Comparison of ENCODE assay signal across 26 cellular contexts in genomic region chr16:88805887-88806393, GRCh38. TPM values are rescaled to one million over a fixed set of nuclear protein-coding genes. Genes with fewer than 3 reads are reported as not detected.
DNase-seq lines count a peak whose midpoint lies in the region; ATAC-seq and TF ChIP-seq lines count a peak whose summit lies in the region.
"Had no signal": no experiment of that assay in that cellular context is flagged by ENCODE, and none has a peak within 500 bp of the region (broad histone marks: within the 10 kb centered on the region; RNA-seq: fewer than 3 reads in every experiment).

No MANE protein-coding gene starts in this region.

- intact Hi-C loops in activated CD4-positive, alpha-beta T cell treated with anti-CD3 and anti-CD28 coated beads for 36 hours (cut with DNase I, micrococcal nuclease), result no loop called here
- intact Hi-C loops in IMR-90 (cut with micrococcal nuclease), result no loop called here
- intact Hi-C loops in activated T-helper 2 cell treated with anti-CD3 and anti-CD28 coated beads, Interferon-gamma antibody, Interleukin-2, Interleukin-4, amounts not matched to agents 10 μg/mL and 5 μg/mL and 100 μg/mL, durations not matched to agents 14 hours and 24 hours and 36 hours (cut with micrococcal nuclease), result no loop called here
- intact Hi-C loops in sciatic nerve (cut with DNase I), result no loop called here
- intact Hi-C loops in left lung (cut with DNase I), result no loop called here
- intact Hi-C loops in Right ventricle myocardium inferior (cut with DNase I), result no loop called here

- H3K4me2 ChIP-seq in IMR-90 (ENCODE audit: low read depth, low read length) (no peak overlapping the region), trophoblast cell (ENCODE audit: low read length) (no peak overlapping the region)
- H3K4me2 ChIP-seq: smooth muscle cell had no signal

- H3K4me1 ChIP-seq in IMR-90 (ENCODE audit: control insufficient read depth, insufficient read depth, low read length), result peaks cover 19% of the 10 kb centered on the region
- H3K4me1 ChIP-seq in trophoblast cell (ENCODE audit: control insufficient read depth in 1 of 2, insufficient read depth in 2 of 2, low read length in 2 of 2), result peaks cover 15 to 25% of the 10 kb centered on the region in 2 experiments
- H3K4me1 ChIP-seq in left lung, result peaks cover 16 to 48% of the 10 kb centered on the region in 2 donors

- in situ Hi-C loops in IMR-90 (cut with MboI; ENCODE audit: low sequenced_read_pairs), result no loop called here

- peaks cover 24% of the 10 kb centered on the region for H3K4me1 Mint-ChIP-seq in activated CD4-positive, alpha-beta T cell treated with anti-CD3 and anti-CD28 coated beads for 36 hours
- peaks cover 13% of the 10 kb centered on the region for H3K4me1 Mint-ChIP-seq in activated T-helper 2 cell treated with anti-CD3 and anti-CD28 coated beads, Interferon-gamma antibody, Interleukin-2, Interleukin-4, amounts not matched to agents 10 μg/mL and 5 μg/mL and 100 μg/mL, durations not matched to agents 14 hours and 24 hours and 36 hours (ENCODE audit: low read depth)
- H3K4me1 Mint-ChIP-seq: nephron had no signal

- H3K36me3 ChIP-seq in IMR-90 (ENCODE audit: control insufficient read depth, insufficient read depth, low read length), result peaks cover 19% of the 10 kb centered on the region
- peaks cover 51% of the 10 kb centered on the region in 2 experiments for H3K36me3 ChIP-seq in trophoblast cell (ENCODE audit: control insufficient read depth in 1 of 2, insufficient read depth in 2 of 2, low read length in 2 of 2)
- H3K36me3 ChIP-seq in left lung, result peaks cover 0 to 32% of the 10 kb centered on the region in 2 donors
- H3K36me3 ChIP-seq: prostate gland had no signal

- H3K4me3 Mint-ChIP-seq in activated CD4-positive, alpha-beta T cell treated with anti-CD3 and anti-CD28 coated beads for 36 hours, result peak overlapping the region; percentile 15
- peak overlapping the region; percentile 45 for H3K4me3 Mint-ChIP-seq in activated T-helper 2 cell treated with anti-CD3 and anti-CD28 coated beads, Interferon-gamma antibody, Interleukin-2, Interleukin-4, amounts not matched to agents 10 μg/mL and 5 μg/mL and 100 μg/mL, durations not matched to agents 14 hours and 24 hours and 36 hours (ENCODE audit: low read depth)
- H3K4me3 Mint-ChIP-seq: activated naive CD4-positive, alpha-beta T cell treated with anti-CD3 and anti-CD28 coated beads, Interleukin-2, amount 50 U/mL, for 24 hours; brain; CD14-positive monocyte had no signal

- POLR2A ChIA-PET in activated CD4-positive, alpha-beta T cell treated with anti-CD3 and anti-CD28 coated beads for 36 hours (lab: Charles Lee), result no interaction called here
- POLR2A ChIA-PET in IMR-90 (lab: Charles Lee; ENCODE audit: unreplicated experiment), result no interaction called here

- WGBS in IMR-90 (ENCODE audit: extremely low coverage in 2 of 2, insufficient read length in 1 of 2), 2 experiments, result 94% methylated on average over 16 of the region's 21 CpGs; no CpG with 5 or more reads in 1 of the 2 experiments
- no CpG with 5 or more reads among the region's 21 CpGs for WGBS in trophoblast cell (ENCODE audit: extremely low coverage, insufficient coverage, insufficient read length)

- BruUV-seq in IMR-90 (replicated peaks; lab: Mats Ljungman, UMichigan), result no TSS peak

- H3K27ac ChIP-seq in IMR-90 (ENCODE audit: insufficient read depth, low read length) (no peak overlapping the region), trophoblast cell (ENCODE audit: low read depth, low read length) (no peak overlapping the region), left lung (no peak overlapping the region)
- H3K27ac ChIP-seq: prostate gland, SJCRH30 had no signal

- no peak for TF ChIP-seq RAD21 in IMR-90 (IDR thresholded peaks at IDR 0.05; ENCODE audit: low read length)

- H2BK120ac ChIP-seq in IMR-90 (ENCODE audit: low read depth, low read length) (no peak overlapping the region), trophoblast cell (ENCODE audit: insufficient read depth, low read length, poor library complexity) (no peak overlapping the region)

- H3K9me3 ChIP-seq in IMR-90 (ENCODE audit: control insufficient read depth, insufficient read depth, low read length) (no peaks in the 10 kb centered on the region), trophoblast cell (ENCODE audit: insufficient read depth, low read depth, low read length) (no peaks in the 10 kb centered on the region), left lung (no peaks in the 10 kb centered on the region)
- H3K9me3 ChIP-seq: prostate gland, SJCRH30 had no signal

- H4K8ac ChIP-seq in IMR-90 (ENCODE audit: low read depth in 2 of 2, low read length in 2 of 2) (no peak overlapping the region), trophoblast cell (ENCODE audit: low read depth, low read length) (no peak overlapping the region)

- H3K9me1 ChIP-seq in IMR-90 (ENCODE audit: insufficient read depth, low read length), result no peaks in the 10 kb centered on the region; the same call in 1 of the 2 replicates

- H4K91ac ChIP-seq in IMR-90 (ENCODE audit: insufficient read depth, low read depth, low read length) (no peak overlapping the region), trophoblast cell (ENCODE audit: low read depth, low read length) (no peak overlapping the region)

- peaks cover 20% of the 10 kb centered on the region for H4K20me1 ChIP-seq in IMR-90 (ENCODE audit: insufficient read depth, low read length)

- no peak overlapping the region for H3K18ac ChIP-seq in IMR-90 (ENCODE audit: low read depth, low read length)
- no peak overlapping the region for H3K18ac ChIP-seq in trophoblast cell (ENCODE audit: low read length)

- H3K9me3 Mint-ChIP-seq in activated CD4-positive, alpha-beta T cell treated with anti-CD3 and anti-CD28 coated beads for 36 hours (ENCODE audit: low read depth), result no peaks in the 10 kb centered on the region
- H3K9me3 Mint-ChIP-seq in activated T-helper 2 cell treated with anti-CD3 and anti-CD28 coated beads, Interferon-gamma antibody, Interleukin-2, Interleukin-4, amounts not matched to agents 10 μg/mL and 5 μg/mL and 100 μg/mL, durations not matched to agents 14 hours and 24 hours and 36 hours, result no peaks in the 10 kb centered on the region
- H3K9me3 Mint-ChIP-seq: activated naive CD4-positive, alpha-beta T cell treated with anti-CD3 and anti-CD28 coated beads, Interleukin-2, amount 50 U/mL, for 24 hours; brain; nephron had no signal

- H3K9ac ChIP-seq in IMR-90 (ENCODE audit: low read depth, low read length), result no peak overlapping the region
- H3K9ac ChIP-seq in trophoblast cell (ENCODE audit: low read length), result peak overlapping the region; percentile 17

- peak overlapping the region; percentile 26; the same call in 1 of the 2 replicates for H2AK5ac ChIP-seq in IMR-90 (ENCODE audit: low read depth, low read length)
- no peak overlapping the region for H2AK5ac ChIP-seq in trophoblast cell (ENCODE audit: low read length)

- no peak for ATAC-seq in activated CD4-positive, alpha-beta T cell treated with anti-CD3 and anti-CD28 coated beads for 36 hours
- no peak for ATAC-seq in IMR-90 (ENCODE audit: low read depth)
- no peak for ATAC-seq in sciatic nerve
- no peak for ATAC-seq in left lung
- ATAC-seq in Right ventricle myocardium inferior, result no peak
- ATAC-seq: activated CD4-positive, CD25-positive, alpha-beta regulatory T cell treated with anti-CD3 and anti-CD28 coated beads, Interleukin-2, amount 50 U/mL, for 24 hours had no signal

- DNase-seq in activated CD4-positive, alpha-beta T cell treated with anti-CD3 and anti-CD28 coated beads for 36 hours, result no peak
- no peak for DNase-seq in activated CD4-positive, alpha-beta T cell treated with anti-CD3 and anti-CD28 coated beads for 4 hours
- DNase-seq in IMR-90 (no peak), trophoblast cell (no peak), sciatic nerve (ENCODE audit: low spot score) (no peak), left lung (no peak), Right ventricle myocardium inferior (ENCODE audit: missing footprints) (no peak)
- no peak for DNase-seq in activated T-helper 2 cell treated with anti-CD3 and anti-CD28 coated beads, Interferon-gamma antibody, Interleukin-2, Interleukin-4, amounts not matched to agents 10 μg/mL and 5 μg/mL and 100 μg/mL, durations not matched to agents 14 hours and 24 hours and 36 hours (ENCODE audit: low spot score)
- DNase-seq: cortex of kidney; DMS53; hypothalamus; KG1; NCI-H1092 treated with DMSO at 0.1 percent for 48 hours; NCI-H2081 treated with DMSO at 0.1 percent for 48 hours; NCI-H510A treated with DMSO at 0.1 percent for 48 hours; OCI-M1; SJCRH30; stimulated activated CD8-positive, alpha-beta memory T cell treated with anti-CD3 and anti-CD28 coated beads, Interleukin-4, amount 100 ng/mL, for 48 hours; T-helper 9 cell had no signal

- H3K27me3 Mint-ChIP-seq in activated CD4-positive, alpha-beta T cell treated with anti-CD3 and anti-CD28 coated beads for 36 hours, result no peaks in the 10 kb centered on the region
- no peaks in the 10 kb centered on the region for H3K27me3 Mint-ChIP-seq in activated T-helper 2 cell treated with anti-CD3 and anti-CD28 coated beads, Interferon-gamma antibody, Interleukin-2, Interleukin-4, amounts not matched to agents 10 μg/mL and 5 μg/mL and 100 μg/mL, durations not matched to agents 14 hours and 24 hours and 36 hours (ENCODE audit: low read depth)
- H3K27me3 Mint-ChIP-seq: activated naive CD4-positive, alpha-beta T cell treated with anti-CD3 and anti-CD28 coated beads, Interleukin-2, amount 50 U/mL, for 24 hours; brain had no signal

- peaks cover 58% of the 10 kb centered on the region for H3K36me3 Mint-ChIP-seq in activated CD4-positive, alpha-beta T cell treated with anti-CD3 and anti-CD28 coated beads for 36 hours (ENCODE audit: low read depth)
- peaks cover 55% of the 10 kb centered on the region for H3K36me3 Mint-ChIP-seq in activated T-helper 2 cell treated with anti-CD3 and anti-CD28 coated beads, Interferon-gamma antibody, Interleukin-2, Interleukin-4, amounts not matched to agents 10 μg/mL and 5 μg/mL and 100 μg/mL, durations not matched to agents 14 hours and 24 hours and 36 hours (ENCODE audit: low read depth)
- H3K36me3 Mint-ChIP-seq: activated naive CD4-positive, alpha-beta T cell treated with anti-CD3 and anti-CD28 coated beads, Interleukin-2, amount 50 U/mL, for 24 hours; brain had no signal

- H2BK12ac ChIP-seq in trophoblast cell (ENCODE audit: low read length), result no peak overlapping the region

- H2BK20ac ChIP-seq in IMR-90 (ENCODE audit: low read depth, low read length), result no peak overlapping the region

- H4K12ac ChIP-seq in trophoblast cell (ENCODE audit: low read depth, low read length), result no peak overlapping the region

- H3K23ac ChIP-seq in IMR-90 (ENCODE audit: low read depth, low read length) (no peak overlapping the region), trophoblast cell (ENCODE audit: low read length) (no peak overlapping the region)

- CTCF ChIA-PET in activated CD4-positive, alpha-beta T cell treated with anti-CD3 and anti-CD28 coated beads for 36 hours (lab: Charles Lee), result interaction anchor here (1.2 kb wide), 1 partner anchor 68 kb away, joined by 4 read pairs; no protein-coding TSS in a partner anchor
- CTCF ChIA-PET in IMR-90 (lab: Yijun Ruan, JAX), result no interaction called here

- dilution Hi-C loops in IMR-90 (cut with HindIII; ENCODE audit: low sequenced_read_pairs, unreplicated experiment), result no loop called here

- H4K5ac ChIP-seq in IMR-90 (ENCODE audit: low read depth, low read length), result no peak overlapping the region

- H2BK5ac ChIP-seq in IMR-90 (ENCODE audit: low read depth, low read length, poor library complexity, severe bottlenecking), result no peak overlapping the region
- H2BK5ac ChIP-seq in trophoblast cell (ENCODE audit: low read depth, low read length, poor library complexity), result no peak overlapping the region

- H3K79me1 ChIP-seq in IMR-90 (ENCODE audit: low read depth in 1 of 2, low read length in 2 of 2) (peaks cover 11 to 57% of the 10 kb centered on the region in 2 experiments; a peak in 3 of 4 replicates), trophoblast cell (ENCODE audit: low read length) (peaks cover 9% of the 10 kb centered on the region)

- H3K56ac ChIP-seq in IMR-90 (ENCODE audit: extremely low read depth, insufficient read depth, low read length), result no peak overlapping the region

- H3K14ac ChIP-seq in IMR-90 (replicated peaks; ENCODE audit: low read depth, low read length), result no peak overlapping the region
- no peak overlapping the region for H3K14ac ChIP-seq in trophoblast cell (ENCODE audit: low read length)

- H3K27me3 ChIP-seq in IMR-90 (ENCODE audit: control insufficient read depth, insufficient read depth, low read length) (no peaks in the 10 kb centered on the region), trophoblast cell (ENCODE audit: insufficient read depth, low read length) (no peaks in the 10 kb centered on the region), left lung (peaks cover 0 to 8% of the 10 kb centered on the region in 2 donors)
- H3K27me3 ChIP-seq: SJCRH30 had no signal

- H3K4me3 ChIP-seq in IMR-90 (ENCODE audit: insufficient read depth, low read depth, low read length), result no peak overlapping the region
- peak overlapping the region; percentile 43 for H3K4me3 ChIP-seq in trophoblast cell (ENCODE audit: low read depth, low read length)
- no peak overlapping the region for H3K4me3 ChIP-seq in left lung
- H3K4me3 ChIP-seq: prostate gland, SJCRH30, smooth muscle cell had no signal

- H2BK15ac ChIP-seq in IMR-90 (ENCODE audit: low read depth, low read length), result no peak overlapping the region

- H3K4ac ChIP-seq in IMR-90 (ENCODE audit: low read depth, low read length) (no peak overlapping the region), trophoblast cell (ENCODE audit: low read depth, low read length) (no peak overlapping the region)

- H2AK9ac ChIP-seq in IMR-90 (replicated peaks; ENCODE audit: low read depth, low read length, poor library complexity), result peak overlapping the region; percentile 65

- no peak overlapping the region for H3K27ac Mint-ChIP-seq in activated CD4-positive, alpha-beta T cell treated with anti-CD3 and anti-CD28 coated beads for 36 hours
- H3K27ac Mint-ChIP-seq in activated T-helper 2 cell treated with anti-CD3 and anti-CD28 coated beads, Interferon-gamma antibody, Interleukin-2, Interleukin-4, amounts not matched to agents 10 μg/mL and 5 μg/mL and 100 μg/mL, durations not matched to agents 14 hours and 24 hours and 36 hours, result no peak overlapping the region
- H3K27ac Mint-ChIP-seq: CD14-positive monocyte, nephron had no signal

- no peak for TF ChIP-seq CTCF in IMR-90 (conservative IDR thresholded peaks at IDR 0.05; ENCODE audit: low read depth, low read length)
- TF ChIP-seq CTCF in left lung (IDR thresholded peaks at IDR 0.05), result no peak

- TF ChIP-seq POLR2A in IMR-90 (IDR thresholded peaks at IDR 0.05; ENCODE audit: low read depth, low read length), result no peak

- H3K79me2 ChIP-seq in trophoblast cell (ENCODE audit: control insufficient read depth, insufficient read depth, low read length, poor library complexity), result peaks cover 9% of the 10 kb centered on the region

- H2AFZ ChIP-seq in IMR-90 (replicated peaks; ENCODE audit: low read length, poor library complexity), result peak overlapping the region; percentile 46
- no peak overlapping the region for H2AFZ ChIP-seq in trophoblast cell (ENCODE audit: insufficient read depth, low read length, poor library complexity)

RNA-seq across cellular contexts. Expression of gene CDT1, which starts 2.4 kb away (rescaled TPM):
- 100 to 1,000 TPM; 136 to 182 TPM for total RNA-seq in activated CD4-positive, alpha-beta T cell treated with anti-CD3 and anti-CD28 coated beads for 36 hours
- total RNA-seq in IMR-90 (2012; rRNA removed), result 3.2 and 4.7 TPM in 2 replicates
- 11.8 and 13.2 TPM in 2 replicates for polyA plus RNA-seq in IMR-90 (2012; rRNA removed)
- 6.8 and 10.7 TPM in 2 replicates for polyA plus RNA-seq in IMR-90 (2012; cell fraction: cytosol; rRNA removed)
- polyA plus RNA-seq in IMR-90 (2012; cell fraction: nucleus; rRNA removed; ENCODE audit: low replicate concordance), result 4.7 and 22.2 TPM in 2 replicates
- 79.9 and 90.9 TPM in 2 replicates for total RNA-seq in activated T-helper 2 cell treated with anti-CD3 and anti-CD28 coated beads, Interferon-gamma antibody, Interleukin-2, Interleukin-4, amounts not matched to agents 10 μg/mL and 5 μg/mL and 100 μg/mL, durations not matched to agents 14 hours and 24 hours and 36 hours
- polyA plus RNA-seq in trophoblast cell (2013), result 19.4 and 19.8 TPM in 2 replicates
- 0.76 TPM for total RNA-seq in sciatic nerve
- 10 to 100 TPM in 1 of 2 donors, 1 to 10 TPM in 1; 9.3 to 14.5 TPM for total RNA-seq in left lung
- 0.65 TPM for total RNA-seq in Right ventricle myocardium inferior

RNA-seq across cellular contexts. Expression of gene APRT, which starts 5.8 kb away (rescaled TPM):
- 100 to 1,000 TPM; 105 to 179 TPM for total RNA-seq in activated CD4-positive, alpha-beta T cell treated with anti-CD3 and anti-CD28 coated beads for 36 hours
- total RNA-seq in IMR-90 (2012; rRNA removed) (40.5 and 41.7 TPM in 2 replicates), sciatic nerve (46.0 TPM), left lung (100 to 1,000 TPM; 108 to 161 TPM), Right ventricle myocardium inferior (45.3 TPM)
- 157 and 209 TPM in 2 replicates for polyA plus RNA-seq in IMR-90 (2012; rRNA removed)
- 109 and 184 TPM in 2 replicates for polyA plus RNA-seq in IMR-90 (2012; cell fraction: cytosol; rRNA removed)
- polyA plus RNA-seq in IMR-90 (2012; cell fraction: nucleus; rRNA removed; ENCODE audit: low replicate concordance), result 87.9 and 240 TPM in 2 replicates
- 294 and 300 TPM in 2 replicates for total RNA-seq in activated T-helper 2 cell treated with anti-CD3 and anti-CD28 coated beads, Interferon-gamma antibody, Interleukin-2, Interleukin-4, amounts not matched to agents 10 μg/mL and 5 μg/mL and 100 μg/mL, durations not matched to agents 14 hours and 24 hours and 36 hours
- polyA plus RNA-seq in trophoblast cell (2013), result 95.8 and 96.2 TPM in 2 replicates

RNA-seq across cellular contexts. Expression of gene PIEZO1, which starts 20.9 kb away (rescaled TPM):
- 100 to 1,000 TPM; 105 to 126 TPM for total RNA-seq in activated CD4-positive, alpha-beta T cell treated with anti-CD3 and anti-CD28 coated beads for 36 hours
- 36.2 and 48.6 TPM in 2 replicates for total RNA-seq in IMR-90 (2012; rRNA removed)
- polyA plus RNA-seq in IMR-90 (2012; rRNA removed), result 372 and 392 TPM in 2 replicates
- 218 and 326 TPM in 2 replicates for polyA plus RNA-seq in IMR-90 (2012; cell fraction: cytosol; rRNA removed)
- 957 and 2,926 TPM in 2 replicates for polyA plus RNA-seq in IMR-90 (2012; cell fraction: nucleus; rRNA removed; ENCODE audit: low replicate concordance)
- total RNA-seq in activated T-helper 2 cell treated with anti-CD3 and anti-CD28 coated beads, Interferon-gamma antibody, Interleukin-2, Interleukin-4, amounts not matched to agents 10 μg/mL and 5 μg/mL and 100 μg/mL, durations not matched to agents 14 hours and 24 hours and 36 hours, result 240 and 255 TPM in 2 replicates
- polyA plus RNA-seq in trophoblast cell (2013), result 77.3 and 84.7 TPM in 2 replicates
- 111 TPM for total RNA-seq in sciatic nerve
- total RNA-seq in left lung, result 100 to 1,000 TPM; 154 to 193 TPM
- 18.1 TPM for total RNA-seq in Right ventricle myocardium inferior

RNA-seq across cellular contexts. Expression of gene GALNS, which starts 50.8 kb away (rescaled TPM):
- total RNA-seq in activated CD4-positive, alpha-beta T cell treated with anti-CD3 and anti-CD28 coated beads for 36 hours, result 10 to 100 TPM; 20.1 TPM
- 7.2 TPM in 2 replicates for total RNA-seq in IMR-90 (2012; rRNA removed)
- 30.2 and 32.5 TPM in 2 replicates for polyA plus RNA-seq in IMR-90 (2012; rRNA removed)
- 28.6 and 42.1 TPM in 2 replicates for polyA plus RNA-seq in IMR-90 (2012; cell fraction: cytosol; rRNA removed)
- polyA plus RNA-seq in IMR-90 (2012; cell fraction: nucleus; rRNA removed; ENCODE audit: low replicate concordance), result 24.8 and 44.6 TPM in 2 replicates
- total RNA-seq in activated T-helper 2 cell treated with anti-CD3 and anti-CD28 coated beads, Interferon-gamma antibody, Interleukin-2, Interleukin-4, amounts not matched to agents 10 μg/mL and 5 μg/mL and 100 μg/mL, durations not matched to agents 14 hours and 24 hours and 36 hours, result 26.1 and 27.8 TPM in 2 replicates
- 20.9 and 21.0 TPM in 2 replicates for polyA plus RNA-seq in trophoblast cell (2013)
- 41.1 TPM for total RNA-seq in sciatic nerve
- 10 to 100 TPM; 46.3 to 46.5 TPM for total RNA-seq in left lung
- 15.8 TPM for total RNA-seq in Right ventricle myocardium inferior

RNA-seq across cellular contexts. Expression of gene TRAPPC2L, which starts 51.0 kb away (rescaled TPM):
- 10 to 100 TPM; 43.3 to 50.7 TPM for total RNA-seq in activated CD4-positive, alpha-beta T cell treated with anti-CD3 and anti-CD28 coated beads for 36 hours
- total RNA-seq in IMR-90 (2012; rRNA removed), result 84.2 and 102 TPM in 2 replicates
- polyA plus RNA-seq in IMR-90 (2012; rRNA removed), result 109 and 112 TPM in 2 replicates
- 69.3 and 87.7 TPM in 2 replicates for polyA plus RNA-seq in IMR-90 (2012; cell fraction: cytosol; rRNA removed)
- 45.7 and 54.3 TPM in 2 replicates for polyA plus RNA-seq in IMR-90 (2012; cell fraction: nucleus; rRNA removed; ENCODE audit: low replicate concordance)
- 56.5 and 57.5 TPM in 2 replicates for total RNA-seq in activated T-helper 2 cell treated with anti-CD3 and anti-CD28 coated beads, Interferon-gamma antibody, Interleukin-2, Interleukin-4, amounts not matched to agents 10 μg/mL and 5 μg/mL and 100 μg/mL, durations not matched to agents 14 hours and 24 hours and 36 hours
- polyA plus RNA-seq in trophoblast cell (2013), result 77.0 and 81.9 TPM in 2 replicates
- 41.2 TPM for total RNA-seq in sciatic nerve
- 10 to 100 TPM; 47.3 to 51.1 TPM for total RNA-seq in left lung
- 58.7 TPM for total RNA-seq in Right ventricle myocardium inferior
